1 cellular context compared by ENCODE assay signal in the genomic region with DNA sequence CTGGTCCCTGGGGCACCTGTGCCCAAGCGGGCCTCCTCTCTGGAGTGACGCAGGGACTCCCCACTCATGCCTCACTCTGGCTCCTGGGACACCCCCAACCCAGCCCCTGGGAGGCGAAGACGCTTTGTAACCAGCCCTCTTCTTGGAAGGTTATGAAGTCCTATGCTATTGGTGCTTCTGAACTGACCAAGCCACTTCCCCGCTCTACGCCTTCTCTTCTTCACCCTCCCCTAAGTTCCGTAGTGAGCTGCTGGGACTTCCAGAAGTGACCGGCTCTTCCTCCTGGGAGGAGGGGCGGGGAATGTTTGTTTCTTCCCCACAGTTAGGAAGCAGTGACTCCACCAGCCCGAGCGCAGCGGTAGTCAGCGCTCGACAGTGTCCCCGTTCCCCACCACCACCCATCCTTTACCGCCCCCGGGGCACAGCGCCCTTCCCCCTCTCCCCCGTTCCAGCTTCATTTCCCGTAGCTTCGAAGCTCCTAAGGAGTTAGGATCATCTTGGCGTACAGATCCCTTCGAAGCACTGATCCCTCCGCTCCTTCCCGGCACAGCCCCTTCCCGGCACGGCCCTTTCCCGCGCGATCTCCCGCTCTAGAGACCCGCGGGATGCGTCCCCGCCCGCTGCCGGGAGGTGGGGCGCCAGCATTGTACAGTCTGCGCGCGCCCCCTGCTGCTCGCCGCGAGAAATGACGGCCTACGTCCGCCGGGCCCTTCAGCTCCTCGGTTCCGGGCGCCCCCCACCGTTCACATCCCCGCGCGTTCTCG.
A peak's percentile ranks its signal among the peaks of the same experiment; 100 is the strongest.
TF ChIP-seq lines count a peak whose summit lies in the region.

No MANE protein-coding gene starts in this region.

TF ChIP-seq in IMR-90, 13 proteins besides CTCF, POLR2A, EP300 and RAD21:
- TF ChIP-seq FOS (IDR thresholded peaks at IDR 0.05; ENCODE audit: low read depth, low read length) = no peak
- peak; percentile 63 for TF ChIP-seq SMC3 (IDR thresholded peaks at IDR 0.05; ENCODE audit: low read depth, low read length)
- no peak for TF ChIP-seq BHLHE40 (IDR thresholded peaks at IDR 0.05; ENCODE audit: low read depth, low read length)
- TF ChIP-seq, protein P1, sequence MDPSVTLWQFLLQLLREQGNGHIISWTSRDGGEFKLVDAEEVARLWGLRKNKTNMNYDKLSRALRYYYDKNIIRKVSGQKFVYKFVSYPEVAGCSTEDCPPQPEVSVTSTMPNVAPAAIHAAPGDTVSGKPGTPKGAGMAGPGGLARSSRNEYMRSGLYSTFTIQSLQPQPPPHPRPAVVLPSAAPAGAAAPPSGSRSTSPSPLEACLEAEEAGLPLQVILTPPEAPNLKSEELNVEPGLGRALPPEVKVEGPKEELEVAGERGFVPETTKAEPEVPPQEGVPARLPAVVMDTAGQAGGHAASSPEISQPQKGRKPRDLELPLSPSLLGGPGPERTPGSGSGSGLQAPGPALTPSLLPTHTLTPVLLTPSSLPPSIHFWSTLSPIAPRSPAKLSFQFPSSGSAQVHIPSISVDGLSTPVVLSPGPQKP (IDR thresholded peaks at IDR 0.05; ENCODE audit: borderline replicate concordance, low read depth, low read length) = no peak
- TF ChIP-seq CHD1 (IDR thresholded peaks at IDR 0.05; ENCODE audit: low read depth, low read length) = no peak
- TF ChIP-seq MAZ (IDR thresholded peaks at IDR 0.05; ENCODE audit: borderline replicate concordance, low read depth, low read length) = peak; percentile 97
- no peak for TF ChIP-seq NFE2L2 (IDR thresholded peaks at IDR 0.05; ENCODE audit: low read depth, low read length)
- TF ChIP-seq MAFK (IDR thresholded peaks at IDR 0.05; ENCODE audit: low read depth, low read length) = no peak
- no peak for TF ChIP-seq RFX5 (IDR thresholded peaks at IDR 0.05; ENCODE audit: low read depth, low read length)
- 0 out of 2 replicates have a peak, but pooled peaks have one; percentile 30 for TF ChIP-seq MXI1 (IDR thresholded peaks at IDR 0.05; ENCODE audit: borderline replicate concordance, low read depth, low read length)
- TF ChIP-seq, protein P2, sequence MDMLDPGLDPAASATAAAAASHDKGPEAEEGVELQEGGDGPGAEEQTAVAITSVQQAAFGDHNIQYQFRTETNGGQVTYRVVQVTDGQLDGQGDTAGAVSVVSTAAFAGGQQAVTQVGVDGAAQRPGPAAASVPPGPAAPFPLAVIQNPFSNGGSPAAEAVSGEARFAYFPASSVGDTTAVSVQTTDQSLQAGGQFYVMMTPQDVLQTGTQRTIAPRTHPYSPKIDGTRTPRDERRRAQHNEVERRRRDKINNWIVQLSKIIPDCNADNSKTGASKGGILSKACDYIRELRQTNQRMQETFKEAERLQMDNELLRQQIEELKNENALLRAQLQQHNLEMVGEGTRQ (IDR thresholded peaks at IDR 0.05; ENCODE audit: low read depth, low read length) = no peak
